ENCODE assay signal across 20 cellular contexts in the genomic region with DNA sequence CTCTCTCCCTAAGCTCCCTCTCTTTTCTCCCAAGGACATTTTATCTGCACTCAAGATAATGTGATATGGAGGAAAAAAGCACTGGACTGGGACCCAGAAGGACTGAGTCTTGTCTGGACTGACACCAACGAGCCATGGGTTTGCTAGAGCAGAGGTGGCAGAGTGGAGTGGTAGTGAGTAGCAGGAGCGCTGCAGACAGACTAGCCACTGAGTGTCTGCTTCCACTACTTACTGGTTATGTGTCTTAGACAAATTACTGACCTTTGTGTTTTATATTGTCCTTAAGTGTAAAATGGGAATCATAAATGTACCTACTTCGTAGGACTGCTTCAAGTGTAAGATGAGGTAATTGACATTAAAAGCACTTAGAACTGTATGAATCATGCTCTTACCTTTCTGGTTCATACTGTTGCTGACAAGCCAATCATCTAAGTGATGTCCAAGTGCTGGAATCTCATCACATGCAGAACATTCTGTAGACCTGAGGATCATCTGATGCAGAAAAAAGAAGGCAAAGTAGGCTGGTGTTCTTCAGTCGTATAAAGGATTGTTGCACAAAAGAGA.
"Had no signal": no experiment of that assay in that cellular context is flagged by ENCODE, and none has a peak within 500 bp of the region (broad histone marks: within the 10 kb centered on the region; RNA-seq: fewer than 3 reads in every experiment).

No MANE protein-coding gene starts in this region.

- DNase-seq: effector memory CD8-positive, alpha-beta T cell; esophagus squamous epithelium; foreskin fibroblast; glutamatergic neuron; immature natural killer cell; left ventricle myocardium superior; mesenchymal stem cell; midbrain; naive B cell; stimulated activated CD4-positive, alpha-beta T cell treated with anti-CD3 and anti-CD28 coated beads, Interleukin-2, amount 100 ng/mL, for 48 hours; stimulated activated naive CD4-positive, alpha-beta T cell treated with Interleukin-2 at 50 U/mL for 16 hours; upper lobe of left lung had no signal

- H3K27me3 ChIP-seq: esophagus squamous epithelium, gastroesophageal sphincter, right atrium auricular region, upper lobe of left lung, vagina had no signal

- H3K4me2 ChIP-seq: smooth muscle cell had no signal

- H3K4me1 ChIP-seq: right atrium auricular region had no signal

- H3K36me3 ChIP-seq: esophagus squamous epithelium, gastroesophageal sphincter, neutrophil, right atrium auricular region, upper lobe of left lung, vagina had no signal

- H3K9me3 ChIP-seq: esophagus squamous epithelium, gastroesophageal sphincter, neutrophil, right atrium auricular region, upper lobe of left lung, vagina had no signal

- ATAC-seq: effector memory CD8-positive, alpha-beta T cell; gastroesophageal sphincter; left ventricle myocardium superior had no signal

- H3K27ac ChIP-seq: epithelial cell of prostate, esophagus squamous epithelium, gastroesophageal sphincter, neutrophil, right atrium auricular region, upper lobe of left lung, vagina had no signal

- H3K4me3 ChIP-seq: esophagus squamous epithelium, gastroesophageal sphincter, lung, right atrium auricular region, smooth muscle cell, upper lobe of left lung, vagina had no signal

- FAIRE-seq: keratinocyte had no signal
